ENCODE assay signal across 2 cellular contexts in genomic region chr5:58828145-58828544, GRCh38.
A peak's percentile ranks its signal among the peaks of the same experiment; 100 is the strongest.
TF ChIP-seq lines count a peak whose summit lies in the region.

No MANE protein-coding gene starts in this region.

TF ChIP-seq in IMR-90, 13 proteins besides CTCF, POLR2A, EP300 and RAD21:
- TF ChIP-seq BHLHE40 (IDR thresholded peaks at IDR 0.05; ENCODE audit: low read depth, low read length) (no peak), MXI1 (IDR thresholded peaks at IDR 0.05; ENCODE audit: borderline replicate concordance, low read depth, low read length) (no peak), MAFK (IDR thresholded peaks at IDR 0.05; ENCODE audit: low read depth, low read length) (peak; percentile 76)

TF ChIP-seq in K562, 482 proteins besides CTCF, POLR2A, EP300 and RAD21:
- no peak for TF ChIP-seq NCOA4 (IDR thresholded peaks at IDR 0.05; ENCODE audit: partially characterized antibody)
- no peak for TF ChIP-seq ARID3A (IDR thresholded peaks at IDR 0.05; ENCODE audit: borderline replicate concordance, low read depth, low read length)
- TF ChIP-seq ZNF316 (IDR thresholded peaks at IDR 0.05), result peak; percentile 83
- no peak for TF ChIP-seq CTBP1 (IDR thresholded peaks at IDR 0.05; ENCODE audit: borderline replicate concordance)
- TF ChIP-seq KHSRP (IDR thresholded peaks at IDR 0.05), result no peak
- TF ChIP-seq C11orf30 (IDR thresholded peaks at IDR 0.05; ENCODE audit: low read depth), result peak; percentile 61; the same call in 1 of the 2 replicates
- peak; percentile 49 for TF ChIP-seq MAFF (IDR thresholded peaks at IDR 0.05; ENCODE audit: low read length)
- TF ChIP-seq FOXJ2 (tag; IDR thresholded peaks at IDR 0.05), result no peak
- TF ChIP-seq MAFG (tag; conservative IDR thresholded peaks at IDR 0.05), result peak; percentile 57; the same call in 1 of the 2 replicates
- no peak for TF ChIP-seq MGA (IDR thresholded peaks at IDR 0.05)
- TF ChIP-seq MAFK (IDR thresholded peaks at IDR 0.05; ENCODE audit: low read length), result peak; percentile 60; the same call in 1 of the 2 replicates
- no peak for TF ChIP-seq ZNF184 (CRISPR knock-in tag; IDR thresholded peaks at IDR 0.05)
- no peak for TF ChIP-seq ZNF217 (CRISPR knock-in tag; IDR thresholded peaks at IDR 0.05)
